In genomic region chr6:82013561-82014275, GRCh38 we compare ENCODE assay signal across 9 cellular contexts.
A peak's percentile ranks its signal among the peaks of the same experiment; 100 is the strongest.
DNase-seq lines count a peak whose midpoint lies in the region; ATAC-seq, FAIRE-seq and TF ChIP-seq lines count a peak whose summit lies in the region.
"Had no signal": no experiment of that assay in that cellular context is flagged by ENCODE, and none has a peak within 500 bp of the region (broad histone marks: within the 10 kb centered on the region; RNA-seq: fewer than 3 reads in every experiment).

No MANE protein-coding gene starts in this region.

- H3K36me3 ChIP-seq in PC-3 (ENCODE audit: low read depth, low read length) (no peaks in the 10 kb centered on the region), HepG2 (replicated peaks in 1 of 2; ENCODE audit: control insufficient read depth in 1 of 2, insufficient read depth in 2 of 2, low read length in 2 of 2) (no peaks in the 10 kb centered on the region), uterus (no peaks in the 10 kb centered on the region), hepatocyte (replicated peaks; ENCODE audit: insufficient read depth, low read depth) (no peaks in the 10 kb centered on the region)
- H3K36me3 ChIP-seq: SJCRH30 had no signal

- in situ Hi-C loops in HepG2 (cut with HindIII; ENCODE audit: extremely low pct_ligation_motif_present, low pct_unique_long_range_greater_than_20kb), result loop anchor here (25.0 kb wide), 1 partner anchor 776 kb away; no protein-coding TSS in a partner anchor

- H3K27me3 ChIP-seq in PC-3 (ENCODE audit: low read length) (no peaks in the 10 kb centered on the region), HepG2 (ENCODE audit: control insufficient read depth in 1 of 2, insufficient read depth in 2 of 2, low read length in 2 of 2) (no peaks in the 10 kb centered on the region), uterus (no peaks in the 10 kb centered on the region), hepatocyte (no peaks in the 10 kb centered on the region)
- H3K27me3 ChIP-seq: SJCRH30 had no signal

- no peak for TF ChIP-seq POLR2A in HepG2 (IDR thresholded peaks at IDR 0.05; ENCODE audit: insufficient read depth in 1 of 2, low read depth in 2 of 2, low read length in 2 of 2)
- no peak for TF ChIP-seq POLR2A in uterus (IDR thresholded peaks at IDR 0.05)

- CTCF ChIA-PET in PC-3 (lab: Charles Lee) (no interaction called here), HepG2 (lab: Yijun Ruan, JAX; ENCODE audit: low intra/inter-chr PET ratio, low total read pairs) (no interaction called here)

- H3K9ac ChIP-seq in PC-3 (ENCODE audit: low read length) (no peak overlapping the region), HepG2 (ENCODE audit: insufficient read depth, low read depth, low read length) (no peak overlapping the region)

- no peak for TF ChIP-seq RAD21 in HepG2 (CRISPR knock-in tag; IDR thresholded peaks at IDR 0.05)

- H3K9me3 ChIP-seq in PC-3 (ENCODE audit: low read length), result no peaks in the 10 kb centered on the region
- peaks cover 8% of the 10 kb centered on the region; the same call in 1 of the 2 replicates for H3K9me3 ChIP-seq in HepG2 (ENCODE audit: low read length)
- H3K9me3 ChIP-seq in uterus, result no peaks in the 10 kb centered on the region
- no peaks in the 10 kb centered on the region for H3K9me3 ChIP-seq in hepatocyte (ENCODE audit: low read depth)
- H3K9me3 ChIP-seq: SJCRH30 had no signal

- no peak for TF ChIP-seq EP300 in HepG2 (IDR thresholded peaks at IDR 0.05; ENCODE audit: low read depth in 2 of 2, low read length in 2 of 2)
- no peak for TF ChIP-seq EP300 in HepG2 (CRISPR knock-in tag; IDR thresholded peaks at IDR 0.05; ENCODE audit: borderline replicate concordance)

- H2AFZ ChIP-seq in PC-3 (ENCODE audit: low read length), result no peak overlapping the region
- no peak overlapping the region for H2AFZ ChIP-seq in HepG2 (ENCODE audit: low read length)
- H2AFZ ChIP-seq in hepatocyte, result no peak overlapping the region

- 89% methylated on average over 2 of the region's 2 CpGs for WGBS in HepG2 (ENCODE audit: low lambda C conversion rate)
- 91% methylated on average over 2 of the region's 2 CpGs for WGBS in hepatocyte (ENCODE audit: low lambda C conversion rate, missing lambda C conversion rate)

- DNase-seq in PC-3 (peak; percentile 53), dermis blood vessel endothelial cell (peak; percentile 67), HepG2 (ENCODE audit: low spot score) (peak; percentile 34), uterus (peak; percentile 17 to 38), NAMALWA (ENCODE audit: low spot score) (no peak), hepatocyte (ENCODE audit: low spot score) (no peak)
- no peak for DNase-seq in activated CD4-positive, alpha-beta T cell treated with anti-CD3 and anti-CD28 coated beads for 1 hour
- DNase-seq: NCI-H2107, SJCRH30 had no signal

- H3K4me1 ChIP-seq in PC-3 (ENCODE audit: insufficient read depth, low read length), result peaks cover 34% of the 10 kb centered on the region
- peaks cover 33% of the 10 kb centered on the region for H3K4me1 ChIP-seq in HepG2 (ENCODE audit: insufficient read depth, low read length)
- peaks cover 5 to 14% of the 10 kb centered on the region in 2 donors for H3K4me1 ChIP-seq in uterus
- H3K4me1 ChIP-seq in hepatocyte (ENCODE audit: insufficient read depth), result peaks cover 9% of the 10 kb centered on the region
- H3K4me1 ChIP-seq: SJCRH30 had no signal

- H3K4me2 ChIP-seq in PC-3 (ENCODE audit: low read length) (peak overlapping the region; percentile 38), HepG2 (ENCODE audit: low read depth, low read length) (no peak overlapping the region), hepatocyte (no peak overlapping the region)

- BruUV-seq in PC-3 (replicated peaks; lab: Mats Ljungman, UMichigan), result no TSS peak
- BruUV-seq in HepG2 (replicated peaks; lab: Mats Ljungman, UMichigan), result no TSS peak

- H4K20me1 ChIP-seq in PC-3 (ENCODE audit: low read length), result no peaks in the 10 kb centered on the region
- H4K20me1 ChIP-seq in HepG2 (ENCODE audit: insufficient read depth, low read length), result no peaks in the 10 kb centered on the region
- no peaks in the 10 kb centered on the region for H4K20me1 ChIP-seq in hepatocyte (ENCODE audit: insufficient read depth, poor library complexity, severe bottlenecking)

- H3K27ac ChIP-seq in PC-3 (ENCODE audit: low read length) (peak overlapping the region; percentile 18; the same call in 1 of the 2 replicates), HepG2 (ENCODE audit: extremely low read length, insufficient read depth, low read length) (no peak overlapping the region), uterus (peak overlapping the region; percentile 57 to 66), hepatocyte (no peak overlapping the region)
- H3K27ac ChIP-seq: SJCRH30 had no signal

- H3K9me2 ChIP-seq in PC-3 (replicated peaks; ENCODE audit: low read length), result no peaks in the 10 kb centered on the region
- H3K9me2 ChIP-seq in hepatocyte (replicated peaks; ENCODE audit: insufficient read depth), result no peaks in the 10 kb centered on the region

- H3F3A ChIP-seq in PC-3 (ENCODE audit: low read length, unreplicated experiment), result no peaks in the 10 kb centered on the region

- ATAC-seq in PC-3 (peak; percentile 54; the same call in 1 of the 2 replicates), HepG2 (no peak)

- no peaks in the 10 kb centered on the region for H3K79me2 ChIP-seq in PC-3 (ENCODE audit: low read length)
- no peaks in the 10 kb centered on the region for H3K79me2 ChIP-seq in HepG2 (ENCODE audit: insufficient read depth, low read length)
- H3K79me2 ChIP-seq in hepatocyte, result no peaks in the 10 kb centered on the region

- no peak for FAIRE-seq in HepG2 (lab: Jason Lieb, UNC)

- TF ChIP-seq CTCF in PC-3 (conservative IDR thresholded peaks at IDR 0.05; ENCODE audit: low read depth, low read length) (no peak), HepG2 (CRISPR knock-in tag; IDR thresholded peaks at IDR 0.05) (no peak), uterus (IDR thresholded peaks at IDR 0.05) (no peak), hepatocyte (IDR thresholded peaks at IDR 0.05; ENCODE audit: poor library complexity) (no peak)

- intact Hi-C loops in PC-3 (cut with micrococcal nuclease), result no loop called here
- intact Hi-C loops in HepG2 (cut with micrococcal nuclease; ENCODE audit: unreplicated experiment), result no loop called here
- intact Hi-C loops in uterus (cut with DNase I; ENCODE audit: low total_unique reads), result no loop called here

- POLR2A ChIA-PET in PC-3 (lab: Charles Lee; ENCODE audit: unreplicated experiment), result no interaction called here
- POLR2A ChIA-PET in HepG2 (lab: Yijun Ruan, JAX), result no interaction called here

- H3K4me3 ChIP-seq in PC-3 (ENCODE audit: low read length) (no peak overlapping the region), HepG2 (replicated peaks in 1 of 3; ENCODE audit: insufficient read depth in 1 of 3, low read depth in 2 of 3, low read length in 3 of 3) (no peak overlapping the region), uterus (no peak overlapping the region), hepatocyte (no peak overlapping the region)
- H3K4me3 ChIP-seq: SJCRH30 had no signal

TF ChIP-seq in HepG2, 621 proteins besides CTCF, POLR2A, EP300 and RAD21:
- TF ChIP-seq ZNF414 (CRISPR knock-in tag; IDR thresholded peaks at IDR 0.05) (no peak), ZNF121 (CRISPR knock-in tag; IDR thresholded peaks at IDR 0.05) (no peak), ZC3H4 (CRISPR knock-in tag; IDR thresholded peaks at IDR 0.05; ENCODE audit: borderline replicate concordance) (no peak), HOMEZ (CRISPR knock-in tag; IDR thresholded peaks at IDR 0.05; ENCODE audit: low read depth) (no peak), SOX13 (IDR thresholded peaks at IDR 0.05) (no peak), SOX13 (CRISPR knock-in tag; conservative IDR thresholded peaks at IDR 0.05 in 1 of 2, IDR thresholded peaks at IDR 0.05 in 1 of 2) (peak in 1 of 2 experiments; percentile 7; a peak in 1 of 4 replicates), RARA (CRISPR knock-in tag; IDR thresholded peaks at IDR 0.05) (0 out of 2 replicates have a peak, but pooled peaks have one; percentile 26), PBX3 (CRISPR knock-in tag; IDR thresholded peaks at IDR 0.05; ENCODE audit: borderline replicate concordance) (no peak), FOSL2 (CRISPR knock-in tag; IDR thresholded peaks at IDR 0.05) (0 out of 2 replicates have a peak, but pooled peaks have one; percentile 28), ZNF501 (CRISPR knock-in tag; IDR thresholded peaks at IDR 0.05) (no peak), ZNF605 (CRISPR knock-in tag; IDR thresholded peaks at IDR 0.05) (no peak), IRF2 (CRISPR knock-in tag; IDR thresholded peaks at IDR 0.05) (no peak), KDM1A (CRISPR knock-in tag; IDR thresholded peaks at IDR 0.05) (no peak), TP53 (CRISPR knock-in tag; conservative IDR thresholded peaks at IDR 0.05) (no peak), SRSF9 (IDR thresholded peaks at IDR 0.05; ENCODE audit: borderline replicate concordance, insufficient read depth, low read depth, low read length, poor library complexity, severe bottlenecking) (no peak)

Comparison
In these comparisons a context has a peak if more than half of its experiments do, and no peak if none do; other contexts are left out.
1. DNase-seq: peak in PC-3 (single experiment), dermis blood vessel endothelial cell (single experiment), HepG2 (single experiment) and uterus (2 of 2); none in NAMALWA (single experiment), activated CD4-positive, alpha-beta T cell treated with anti-CD3 and anti-CD28 coated beads for 1 hour (single experiment) and hepatocyte (single experiment).
2. H3K27ac ChIP-seq: peak in PC-3 (single experiment) and uterus (2 of 2); none in HepG2 (single experiment) and hepatocyte (single experiment).